ENCODE assay signal across 8 cellular contexts in genomic region chr3:97971679-97972567, GRCh38. TPM values are rescaled to one million over a fixed set of nuclear protein-coding genes. Genes with fewer than 3 reads are reported as not detected.
DNase-seq lines count a peak whose midpoint lies in the region; ATAC-seq and TF ChIP-seq lines count a peak whose summit lies in the region.

Gene RIOX2 (minus strand): TSS chr3:97972431. CDS start chr3:97967593, 4,838 bp downstream.

- peak within 1 kb of the TSS; percentile 67 to 89 for H3K27ac ChIP-seq in liver (ENCODE audit: low read depth in 1 of 2, low read length in 2 of 2)

- H3K4me1 ChIP-seq in liver (ENCODE audit: control insufficient read depth in 4 of 4, insufficient read depth in 4 of 4, low read length in 3 of 4): peaks cover 0 to 20% (median 4%) of the 10 kb centered on the region in 4 donors

- no peaks in the 10 kb centered on the region for H3K27me3 ChIP-seq in liver (ENCODE audit: control insufficient read depth in 4 of 4, insufficient read depth in 4 of 4, low read length in 3 of 4)

- peaks cover 14% of the 10 kb centered on the region for H3K36me3 Mint-ChIP-seq in activated CD4-positive, alpha-beta T cell treated with anti-CD3 and anti-CD28 coated beads, Interleukin-2, amount 10 ng/mL, durations not matched to agents 24 days and 14 days (ENCODE audit: low read depth)
- peaks cover 8% of the 10 kb centered on the region for H3K36me3 Mint-ChIP-seq in dendritic cell treated with granulocyte-macrophage colony-stimulating factor and Interleukin-4, amounts not matched to agents 40 ng/mL and 50 ng/mL, for 4 days (ENCODE audit: low read depth)

- H3K4me1 Mint-ChIP-seq in activated CD4-positive, alpha-beta T cell treated with anti-CD3 and anti-CD28 coated beads, Interleukin-2, amount 10 ng/mL, durations not matched to agents 24 days and 14 days: peaks cover 76% of the 10 kb centered on the region
- H3K4me1 Mint-ChIP-seq in dendritic cell treated with granulocyte-macrophage colony-stimulating factor and Interleukin-4, amounts not matched to agents 40 ng/mL and 50 ng/mL, for 4 days (ENCODE audit: low read depth): peaks cover 57% of the 10 kb centered on the region

- ATAC-seq in GM18867 (IDR thresholded peaks at IDR 0.05; ENCODE audit: unreplicated experiment) (peak; percentile 91), HG03103 (IDR thresholded peaks at IDR 0.05; ENCODE audit: low read depth, unreplicated experiment) (peak; percentile 80)

- H3K9ac ChIP-seq in liver (ENCODE audit: low read depth in 1 of 2, low read length in 2 of 2): peak within 1 kb of the TSS; percentile 78 to 79

- TF ChIP-seq CTCF in liver (IDR thresholded peaks at IDR 0.05; ENCODE audit: low read depth, low read length, missing input control): no peak

- peaks cover 5% of the 10 kb centered on the region for H3K9me3 Mint-ChIP-seq in activated CD4-positive, alpha-beta T cell treated with anti-CD3 and anti-CD28 coated beads, Interleukin-2, amount 10 ng/mL, durations not matched to agents 24 days and 14 days
- no peaks in the 10 kb centered on the region for H3K9me3 Mint-ChIP-seq in dendritic cell treated with granulocyte-macrophage colony-stimulating factor and Interleukin-4, amounts not matched to agents 40 ng/mL and 50 ng/mL, for 4 days

- under 1% methylated on average over 82 of the region's 82 CpGs for WGBS in liver

- H3K36me3 ChIP-seq in liver (ENCODE audit: control insufficient read depth in 4 of 4, insufficient read depth in 3 of 4, low read depth in 1 of 4, low read length in 3 of 4): peaks cover 0 to under 1% (median 0%) of the 10 kb centered on the region in 4 donors

- peak; percentile 5 to 13 for TF ChIP-seq RAD21 in liver (IDR thresholded peaks at IDR 0.05)

- peak within 1 kb of the TSS; percentile 94 for H3K4me3 Mint-ChIP-seq in activated CD4-positive, alpha-beta T cell treated with anti-CD3 and anti-CD28 coated beads, Interleukin-2, amount 10 ng/mL, durations not matched to agents 24 days and 14 days
- peak within 1 kb of the TSS; percentile 79 for H3K4me3 Mint-ChIP-seq in dendritic cell treated with granulocyte-macrophage colony-stimulating factor and Interleukin-4, amounts not matched to agents 40 ng/mL and 50 ng/mL, for 4 days

- DNase-seq in AG08395 (ENCODE audit: low spot score): peak; percentile 84
- DNase-seq in NCI-H446 treated with DMSO at 0.1 percent for 48 hours (lab: John Stamatoyannopoulos, UW): peak; percentile 62
- peak; percentile 94 for DNase-seq in activated CD4-positive, alpha-beta T cell treated with anti-CD3 and anti-CD28 coated beads, Interleukin-2, amount 10 ng/mL, durations not matched to agents 24 days and 14 days
- peak; percentile 77 to 84 for DNase-seq in stimulated activated CD4-positive, alpha-beta T cell treated with anti-CD3 and anti-CD28 coated beads, Interleukin-4, amount 100 ng/mL, for 4 hours

- intact Hi-C loops in activated CD4-positive, alpha-beta T cell treated with anti-CD3 and anti-CD28 coated beads, Interleukin-2, amount 10 ng/mL, durations not matched to agents 24 days and 14 days (cut with micrococcal nuclease): loop anchor here (1.0 to 5.0 kb wide), 9 partner anchors 10 to 550 kb away; partner anchors contain the start of genes ARL6 and CLDND1
- intact Hi-C loops in dendritic cell treated with granulocyte-macrophage colony-stimulating factor and Interleukin-4, amounts not matched to agents 40 ng/mL and 50 ng/mL, for 4 days (cut with micrococcal nuclease): loop anchor here (5.0 kb wide), 2 partner anchors 40 to 150 kb away; partner anchors contain the start of gene CRYBG3

- peak within 1 kb of the TSS; percentile 70 to 93 (median 75) for H3K4me3 ChIP-seq in liver (ENCODE audit: low read depth in 1 of 3, low read length in 3 of 3)

- peak within 1 kb of the TSS; percentile 99 for H3K27ac Mint-ChIP-seq in activated CD4-positive, alpha-beta T cell treated with anti-CD3 and anti-CD28 coated beads, Interleukin-2, amount 10 ng/mL, durations not matched to agents 24 days and 14 days
- H3K27ac Mint-ChIP-seq in dendritic cell treated with granulocyte-macrophage colony-stimulating factor and Interleukin-4, amounts not matched to agents 40 ng/mL and 50 ng/mL, for 4 days: peak within 1 kb of the TSS; percentile 67

- no peaks in the 10 kb centered on the region for H3K9me3 ChIP-seq in liver (ENCODE audit: control insufficient read depth in 4 of 4, low read length in 3 of 4)

- H3K27me3 Mint-ChIP-seq in activated CD4-positive, alpha-beta T cell treated with anti-CD3 and anti-CD28 coated beads, Interleukin-2, amount 10 ng/mL, durations not matched to agents 24 days and 14 days: no peaks in the 10 kb centered on the region
- no peaks in the 10 kb centered on the region for H3K27me3 Mint-ChIP-seq in dendritic cell treated with granulocyte-macrophage colony-stimulating factor and Interleukin-4, amounts not matched to agents 40 ng/mL and 50 ng/mL, for 4 days

TF ChIP-seq in liver, 16 proteins besides CTCF, POLR2A, EP300 and RAD21:
- TF ChIP-seq RXRA (IDR thresholded peaks at IDR 0.05) (peak in 1 of 2 donors; percentile 15), ATF3 (IDR thresholded peaks at IDR 0.05) (no peak), MAX (IDR thresholded peaks at IDR 0.05) (peak; percentile 83), REST (IDR thresholded peaks at IDR 0.05) (no peak), HNF4A (conservative IDR thresholded peaks at IDR 0.05) (peak; percentile 18 to 26), ZBTB33 (IDR thresholded peaks at IDR 0.05) (no peak), SP1 (IDR thresholded peaks at IDR 0.05) (peak; percentile 32), YY1 (IDR thresholded peaks at IDR 0.05) (peak; percentile 55)
TF ChIP-seq in liver: peak in this region for 5.

RNA-seq across cellular contexts. Expression of gene RIOX2, which starts in this region (rescaled TPM):
- 84.1 and 87.7 TPM in 2 replicates for total RNA-seq in activated CD4-positive, alpha-beta T cell treated with anti-CD3 and anti-CD28 coated beads, Interleukin-2, amount 10 ng/mL, durations not matched to agents 24 days and 14 days
- total RNA-seq in liver: 10 to 100 TPM in 1 of 2 donors, 1 to 10 TPM in 1; 8.2 to 19.9 TPM
- 10 to 100 TPM in 1 of 2 donors, 1 to 10 TPM in 1; 9.9 to 12.0 TPM for polyA plus RNA-seq in liver

Comparison
In these comparisons a context has a peak if more than half of its experiments do, and no peak if none do; other contexts are left out.
1. Peak in every context shown above with its lines: DNase-seq, ATAC-seq, H3K4me3 ChIP-seq and H3K27ac ChIP-seq.